In the genomic region with DNA sequence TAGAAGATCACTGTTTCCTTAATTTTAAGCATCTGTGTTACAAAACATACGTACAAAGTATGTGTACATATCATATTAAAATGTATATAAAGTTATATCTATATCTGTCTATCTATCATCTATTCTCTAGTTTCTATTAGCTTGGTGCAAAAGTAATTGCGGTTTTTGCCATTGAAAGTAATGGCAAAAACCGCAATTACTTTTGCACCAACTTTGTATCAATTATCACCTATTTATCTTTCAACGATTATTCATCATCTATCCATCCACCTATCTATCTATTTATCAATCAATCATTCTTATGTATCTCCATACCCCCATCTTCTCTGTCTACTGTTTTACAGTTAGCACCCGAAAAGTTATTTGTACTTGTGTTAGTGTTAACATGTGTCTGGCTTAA, we compare ENCODE assay signal across 2 cellular contexts.
A peak's percentile ranks its signal among the peaks of the same experiment; 100 is the strongest.
TF ChIP-seq lines count a peak whose summit lies in the region.

No MANE protein-coding gene starts in this region.

TF ChIP-seq in HepG2, 621 proteins besides CTCF, POLR2A, EP300 and RAD21:
- TF ChIP-seq ZBTB40 (IDR thresholded peaks at IDR 0.05) (peak; percentile 95), ZBTB40 (CRISPR knock-in tag; IDR thresholded peaks at IDR 0.05) (no peak), PPARG (CRISPR knock-in tag; conservative IDR thresholded peaks at IDR 0.05) (no peak)

TF ChIP-seq in K562, 482 proteins besides CTCF, POLR2A, EP300 and RAD21 (continued from another document):
- TF ChIP-seq ZBTB40 (IDR thresholded peaks at IDR 0.05) (peak; percentile 63), ZBTB40 (CRISPR knock-in tag; IDR thresholded peaks at IDR 0.05) (no peak), NFXL1 (CRISPR knock-in tag; IDR thresholded peaks at IDR 0.05) (no peak), THRA (IDR thresholded peaks at IDR 0.05) (no peak), FIP1L1 (IDR thresholded peaks at IDR 0.05; ENCODE audit: low read depth, low read length, poor library complexity, severe bottlenecking) (no peak)
